Comparison of ENCODE assay signal across 7 cellular contexts in the genomic region with DNA sequence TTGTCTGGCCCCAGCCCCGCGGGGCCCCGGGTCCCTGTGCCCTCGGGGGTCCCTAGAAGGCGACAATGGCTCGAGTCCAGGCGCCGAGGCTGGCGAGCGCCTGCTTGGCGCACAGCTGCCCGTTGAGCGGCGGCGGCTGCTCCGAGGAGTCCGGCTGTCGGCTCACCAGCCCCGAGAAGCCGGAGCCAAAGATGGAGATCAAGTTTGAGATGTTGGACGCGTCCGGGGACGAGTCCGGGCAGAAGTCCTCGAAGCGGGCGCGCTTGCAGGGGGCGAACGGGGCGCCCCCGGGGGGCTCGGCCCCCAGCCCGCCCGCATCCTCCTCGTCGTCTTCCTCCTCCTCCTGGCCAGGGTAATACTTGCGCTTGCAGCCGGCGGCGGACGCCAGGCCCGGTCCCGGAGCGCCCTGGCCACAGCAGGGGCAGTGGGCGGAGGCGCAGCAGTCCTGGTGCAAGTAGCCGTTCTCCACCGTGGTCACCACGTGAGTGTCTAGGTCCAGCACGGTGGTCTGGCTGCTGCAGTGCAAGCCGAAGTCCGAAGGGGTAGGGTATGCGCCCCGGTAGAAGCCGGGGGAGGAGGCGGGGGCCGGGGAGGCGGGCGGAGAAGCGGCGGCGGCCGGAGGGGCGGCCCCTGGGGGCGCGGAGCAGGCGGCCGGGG. TPM values are rescaled to one million over a fixed set of nuclear protein-coding genes. Genes with fewer than 3 reads are reported as not detected.
DNase-seq lines count a peak whose midpoint lies in the region; ATAC-seq and TF ChIP-seq lines count a peak whose summit lies in the region.

No MANE protein-coding gene starts in this region.

- no peaks in the 10 kb centered on the region for H3K9me2 ChIP-seq in Loucy (replicated peaks; ENCODE audit: low read depth, low read length)

- no peak overlapping the region for H2AFZ ChIP-seq in Loucy (ENCODE audit: low read length)

- H3K79me2 ChIP-seq in Loucy (ENCODE audit: insufficient read depth, low read length), result peaks cover 6% of the 10 kb centered on the region; the same call in 1 of the 2 replicates

- 0 to 1% (median 0%) methylated on average over 50 to 70 of the region's 70 CpGs for WGBS in adipose tissue, 3 donors
- no CpG with 5 or more reads among the region's 70 CpGs for WGBS in iPS DF 6.9 (ENCODE audit: insufficient coverage, insufficient read length)

- no peaks in the 10 kb centered on the region for H3K9me3 ChIP-seq in ES-I3 (ENCODE audit: control insufficient read depth, insufficient read depth, low read length)
- no peaks in the 10 kb centered on the region for H3K9me3 ChIP-seq in Loucy (ENCODE audit: insufficient read depth, low read depth, low read length)
- no peaks in the 10 kb centered on the region for H3K9me3 ChIP-seq in iPS DF 6.9 (ENCODE audit: control insufficient read depth, insufficient read depth, low read length)
- H3K9me3 ChIP-seq in skeletal muscle satellite cell (replicated peaks; ENCODE audit: low read length), result no peaks in the 10 kb centered on the region

- H3K36me3 ChIP-seq in ES-I3 (ENCODE audit: insufficient read depth, low read length) (no peaks in the 10 kb centered on the region), Loucy (ENCODE audit: insufficient read depth, low read length) (no peaks in the 10 kb centered on the region), iPS DF 6.9 (ENCODE audit: control insufficient read depth, insufficient read depth, low read length) (no peaks in the 10 kb centered on the region), skeletal muscle satellite cell (ENCODE audit: insufficient read depth, low read length) (peaks cover 5% of the 10 kb centered on the region)

- no peak for TF ChIP-seq CTCF in Loucy (conservative IDR thresholded peaks at IDR 0.05; ENCODE audit: low read length)

- no peaks in the 10 kb centered on the region for H4K20me1 ChIP-seq in Loucy (ENCODE audit: insufficient read depth, low read length, poor library complexity, severe bottlenecking)

- H3F3A ChIP-seq in Loucy (ENCODE audit: low read depth), result peaks cover 5% of the 10 kb centered on the region; the same call in 1 of the 2 replicates

- H3K9ac ChIP-seq in ES-I3 (ENCODE audit: low read depth, low read length), result peak overlapping the region; percentile 84; the same call in 1 of the 2 replicates
- peak overlapping the region; percentile 91 for H3K9ac ChIP-seq in Loucy (ENCODE audit: low read depth, low read length, poor library complexity, severe bottlenecking)
- H3K9ac ChIP-seq in skeletal muscle satellite cell (ENCODE audit: low read depth, low read length), result peak overlapping the region; percentile 91

- peaks cover 15% of the 10 kb centered on the region; the same call in 1 of the 2 replicates for H3K4me1 ChIP-seq in ES-I3 (ENCODE audit: insufficient read depth, low read length)
- peaks cover 8% of the 10 kb centered on the region for H3K4me1 ChIP-seq in Loucy (ENCODE audit: insufficient read depth, low read length, poor library complexity, severe bottlenecking)
- peaks cover 3% of the 10 kb centered on the region; the same call in 1 of the 2 replicates for H3K4me1 ChIP-seq in iPS DF 6.9 (ENCODE audit: control insufficient read depth, insufficient read depth, low read length)
- peaks cover 27% of the 10 kb centered on the region for H3K4me1 ChIP-seq in skeletal muscle satellite cell (ENCODE audit: control insufficient read depth, insufficient read depth, low read length)

- no peak for ATAC-seq in esophagus mucosa

- H3K4me3 ChIP-seq in Loucy (ENCODE audit: low read length, poor library complexity, severe bottlenecking), result peak overlapping the region; percentile 79
- peak overlapping the region; percentile 30; the same call in 1 of the 2 replicates for H3K4me3 ChIP-seq in iPS DF 6.9 (ENCODE audit: low read length)
- H3K4me3 ChIP-seq in skeletal muscle satellite cell (ENCODE audit: low read length), result peak overlapping the region; percentile 100

- no peak for DNase-seq in iPS DF 6.9 (ENCODE audit: low read depth, low spot score)
- DNase-seq in NCI-H526 treated with DMSO at 0.1 percent for 48 hours (lab: John Stamatoyannopoulos, UW), result no peak

- H3K4me2 ChIP-seq in Loucy (ENCODE audit: low read depth, low read length, poor library complexity, severe bottlenecking) (peak overlapping the region; percentile 84), skeletal muscle satellite cell (ENCODE audit: low read length) (peak overlapping the region; percentile 100)

- peak overlapping the region; percentile 74 for H3K27ac ChIP-seq in adipose tissue (ENCODE audit: low read depth, low read length)
- H3K27ac ChIP-seq in iPS DF 6.9 (ENCODE audit: low read length), result no peak overlapping the region

- H3K27me3 ChIP-seq in Loucy (ENCODE audit: insufficient read depth, low read length, poor library complexity, severe bottlenecking) (no peaks in the 10 kb centered on the region), iPS DF 6.9 (ENCODE audit: control insufficient read depth, insufficient read depth, low read length) (peaks cover 46% of the 10 kb centered on the region), skeletal muscle satellite cell (ENCODE audit: control insufficient read depth, insufficient read depth, low read length) (no peaks in the 10 kb centered on the region)

RNA-seq across cellular contexts. Expression of gene IER5L, which starts 1.1 kb away (rescaled TPM):
- polyA plus RNA-seq in adipose tissue, result 10 to 100 TPM in 2 of 3 donors, 1 to 10 TPM in 1; 3.8 to 16.8 (median 10.3) TPM
- total RNA-seq in skeletal muscle satellite cell (2012; rRNA removed), result 32.4 and 39.3 TPM in 2 replicates
- 8.1 TPM for total RNA-seq in esophagus mucosa

Comparison
In these comparisons a context has a peak if more than half of its experiments do, and no peak if none do; other contexts are left out.
1. H3K4me3 ChIP-seq: peak in every context shown above with its lines; median percentile 100 in skeletal muscle satellite cell; 79 in Loucy; 30 in iPS DF 6.9.